ENCODE assay signal across 12 cellular contexts in genomic region chr4:105059337-105059736, GRCh38.
A peak's percentile ranks its signal among the peaks of the same experiment; 100 is the strongest.
DNase-seq lines count a peak whose midpoint lies in the region; ATAC-seq, FAIRE-seq and TF ChIP-seq lines count a peak whose summit lies in the region.
"Had no signal": no experiment of that assay in that cellular context is flagged by ENCODE, and none has a peak within 500 bp of the region (broad histone marks: within the 10 kb centered on the region; RNA-seq: fewer than 3 reads in every experiment).

No MANE protein-coding gene starts in this region.

- peak; percentile 30 for ATAC-seq in HG02588 (IDR thresholded peaks at IDR 0.05; ENCODE audit: unreplicated experiment)

- FAIRE-seq in H54 (lab: Jason Lieb, UNC) = no peak

- peak; percentile 12 for DNase-seq in activated CD4-positive, alpha-beta T cell treated with anti-CD3 and anti-CD28 coated beads for 48 hours
- DNase-seq in activated CD4-positive, alpha-beta T cell treated with anti-CD3 and anti-CD28 coated beads for 4 hours = no peak
- DNase-seq in MV-4-11 (lab: John Stamatoyannopoulos, UW) (peak; percentile 74), H54 (ENCODE audit: insufficient read length, low spot score) (no peak), SK-N-DZ (ENCODE audit: low spot score) (no peak), DMS53 (lab: John Stamatoyannopoulos, UW) (no peak)
- DNase-seq: foreskin melanocyte, NCI-H446 treated with DMSO at 0.1 percent for 48 hours, ovary had no signal

- TF ChIP-seq POLR2A in H54 (IDR thresholded peaks at IDR 0.05; ENCODE audit: low read depth, low read length) = no peak

- H3K27me3 ChIP-seq in neutrophil = no peaks in the 10 kb centered on the region
- H3K27me3 ChIP-seq: ovary had no signal

- peak overlapping the region; percentile 97 for H3K27ac ChIP-seq in neutrophil
- H3K27ac ChIP-seq: ovary, thoracic aorta had no signal

- H3K4me3 ChIP-seq in neutrophil (ENCODE audit: low read depth in 1 of 2, low read length in 1 of 2) = peak overlapping the region in 1 of 2 experiments; percentile 55
- H3K4me3 ChIP-seq: ovary, thoracic aorta had no signal

- H3K4me1 ChIP-seq in neutrophil (ENCODE audit: control insufficient read depth in 1 of 2, insufficient read depth in 1 of 2, low read depth in 1 of 2, low read length in 1 of 2) = peaks cover 74 to 81% of the 10 kb centered on the region in 2 experiments

- H3K9me3 ChIP-seq in neutrophil = no peaks in the 10 kb centered on the region
- H3K9me3 ChIP-seq: ovary, thoracic aorta had no signal

- no peak for TF ChIP-seq CTCF in neutrophil (IDR thresholded peaks at IDR 0.05)

- no peaks in the 10 kb centered on the region for H3K36me3 ChIP-seq in neutrophil
- H3K36me3 ChIP-seq: ovary, thoracic aorta had no signal

Comparison
In these comparisons a context has a peak if more than half of its experiments do, and no peak if none do; other contexts are left out.
1. DNase-seq: peak in activated CD4-positive, alpha-beta T cell treated with anti-CD3 and anti-CD28 coated beads for 48 hours (single experiment) and MV-4-11 (single experiment); none in activated CD4-positive, alpha-beta T cell treated with anti-CD3 and anti-CD28 coated beads for 4 hours (0 of 2), H54 (single experiment), SK-N-DZ (single experiment) and DMS53 (single experiment).